In genomic region chr1:244861683-244862082, GRCh38 we compare ENCODE assay signal across 9 cellular contexts. TPM values are rescaled to one million over a fixed set of nuclear protein-coding genes. Genes with fewer than 3 reads are reported as not detected.
DNase-seq lines count a peak whose midpoint lies in the region; ATAC-seq, FAIRE-seq and TF ChIP-seq lines count a peak whose summit lies in the region.
"Had no signal": no experiment of that assay in that cellular context is flagged by ENCODE, and none has a peak within 500 bp of the region (broad histone marks: within the 10 kb centered on the region; RNA-seq: fewer than 3 reads in every experiment).

No MANE protein-coding gene starts in this region.

- dilution Hi-C loops in endothelial cell of umbilical vein (cut with MboI; ENCODE audit: extremely low pct_ligation_motif_present, low sequenced_read_pairs) = no loop called here

- H3K27ac ChIP-seq in PC-3 (ENCODE audit: low read length) (no peak overlapping the region), endothelial cell of umbilical vein (ENCODE audit: insufficient read depth, low read depth, low read length) (no peak overlapping the region), pancreas (peak overlapping the region in 2 of 4 donors; percentile 99 to 100)

- H2AFZ ChIP-seq in PC-3 (ENCODE audit: low read length) (no peak overlapping the region), endothelial cell of umbilical vein (ENCODE audit: low read depth, low read length) (no peak overlapping the region)

- peaks cover 24% of the 10 kb centered on the region for H3K4me1 ChIP-seq in PC-3 (ENCODE audit: insufficient read depth, low read length)
- H3K4me1 ChIP-seq in endothelial cell of umbilical vein (ENCODE audit: control insufficient read depth, extremely low read depth, insufficient read depth, low read length) = peaks cover 30% of the 10 kb centered on the region
- peaks cover 19 to 40% (median 26%) of the 10 kb centered on the region in 3 donors for H3K4me1 ChIP-seq in pancreas

- H4K20me1 ChIP-seq in PC-3 (ENCODE audit: low read length) (peaks cover 61% of the 10 kb centered on the region), endothelial cell of umbilical vein (replicated peaks; ENCODE audit: control insufficient read depth, extremely low read depth, insufficient read depth, low read length) (peaks cover 27% of the 10 kb centered on the region)

- BruUV-seq in PC-3 (replicated peaks; lab: Mats Ljungman, UMichigan) (no TSS peak), endothelial cell of umbilical vein (replicated peaks; lab: Mats Ljungman, UMichigan) (no TSS peak)

- WGBS in pancreas, 2 donors = 2 to 3% methylated on average over 2 of the region's 2 CpGs

- H3K4me3 ChIP-seq in PC-3 (ENCODE audit: low read length) = peak overlapping the region; percentile 80
- H3K4me3 ChIP-seq in endothelial cell of umbilical vein (replicated peaks in 1 of 3; ENCODE audit: insufficient read depth in 1 of 3, low read depth in 1 of 3, low read length in 3 of 3) = peak overlapping the region; percentile 86 to 97 (median 96)
- peak overlapping the region in 3 of 4 donors; percentile 96 to 99 (median 98) for H3K4me3 ChIP-seq in pancreas

- H3K36me3 ChIP-seq in PC-3 (ENCODE audit: low read depth, low read length) = peaks cover 61% of the 10 kb centered on the region
- peaks cover 12 to 43% of the 10 kb centered on the region in 2 experiments for H3K36me3 ChIP-seq in endothelial cell of umbilical vein (ENCODE audit: control insufficient read depth in 2 of 2, extremely low read depth in 1 of 2, insufficient read depth in 2 of 2, low read length in 2 of 2)
- H3K36me3 ChIP-seq in pancreas = peaks cover 8 to 37% (median 29%) of the 10 kb centered on the region in 3 donors

- no peak for FAIRE-seq in endothelial cell of umbilical vein (lab: Jason Lieb, UNC)
- FAIRE-seq in pancreas (lab: Jason Lieb, UNC) = no peak
- FAIRE-seq: endometrium had no signal

- TF ChIP-seq POLR2A in endothelial cell of umbilical vein (IDR thresholded peaks at IDR 0.05; ENCODE audit: low read depth, low read length) = no peak

- H3K27me3 ChIP-seq in PC-3 (ENCODE audit: low read length) = no peaks in the 10 kb centered on the region
- no peaks in the 10 kb centered on the region for H3K27me3 ChIP-seq in endothelial cell of umbilical vein (ENCODE audit: control insufficient read depth in 2 of 2, insufficient read depth in 2 of 2, low read length in 2 of 2)
- no peaks in the 10 kb centered on the region for H3K27me3 ChIP-seq in pancreas

- H3K79me2 ChIP-seq in PC-3 (ENCODE audit: low read length) = peaks cover 81% of the 10 kb centered on the region
- peaks cover 74% of the 10 kb centered on the region for H3K79me2 ChIP-seq in endothelial cell of umbilical vein (ENCODE audit: control insufficient read depth, insufficient read depth, low read length)

- ATAC-seq in PC-3 (no peak), pancreas (no peak), GM19467 (IDR thresholded peaks at IDR 0.05; ENCODE audit: unreplicated experiment) (no peak), GM21737 (IDR thresholded peaks at IDR 0.05; ENCODE audit: unreplicated experiment) (no peak)

- no peaks in the 10 kb centered on the region for H3K9me1 ChIP-seq in endothelial cell of umbilical vein (replicated peaks; ENCODE audit: control insufficient read depth, extremely low read depth, insufficient read depth, low read length)

- intact Hi-C loops in PC-3 (cut with micrococcal nuclease) (loop anchor here (5.0 kb wide), 1 partner anchor 56 kb away; no protein-coding TSS in a partner anchor), endothelial cell of umbilical vein (cut with micrococcal nuclease) (loop anchor here (1.0 kb wide), 1 partner anchor 7 kb away; no protein-coding TSS in a partner anchor), pancreas (cut with DNase I) (loop anchor here in 1 of 3 donors (2.0 kb wide), 1 partner anchor 23 kb away; no protein-coding TSS in a partner anchor)

- H3K4me2 ChIP-seq in PC-3 (ENCODE audit: low read length) (peak overlapping the region; percentile 90), endothelial cell of umbilical vein (ENCODE audit: insufficient read depth, low read length) (peak overlapping the region; percentile 94)

- H3F3A ChIP-seq in PC-3 (ENCODE audit: low read length, unreplicated experiment) = peaks cover 9% of the 10 kb centered on the region

- TF ChIP-seq CTCF in PC-3 (conservative IDR thresholded peaks at IDR 0.05; ENCODE audit: low read depth, low read length) (no peak), endothelial cell of umbilical vein (IDR thresholded peaks at IDR 0.05; ENCODE audit: extremely low read depth in 1 of 2, insufficient read depth in 1 of 2, low read depth in 1 of 2, low read length in 2 of 2) (no peak), pancreas (IDR thresholded peaks at IDR 0.05) (no peak)

- DNase-seq in ELR (ENCODE audit: low read depth) (peak; percentile 18), PC-3 (no peak), endothelial cell of umbilical vein (ENCODE audit: low read depth, low spot score) (peak; percentile 18), pancreas (no peak), NCI-H526 (lab: John Stamatoyannopoulos, UW) (no peak), T1000 (lab: John Stamatoyannopoulos, UW) (no peak)

- POLR2A ChIA-PET in PC-3 (lab: Charles Lee; ENCODE audit: unreplicated experiment) = interaction anchor here (0.6 to 1.1 kb wide), 2 partner anchors 27 to 103 kb away, joined by 8 to 16 read pairs; no protein-coding TSS in a partner anchor
- POLR2A ChIA-PET in endothelial cell of umbilical vein (lab: Charles Lee) = interaction anchor here (0.6 to 4.0 kb wide), 5 partner anchors 9 to 185 kb away, joined by 3 to 26 read pairs (median 7); partner anchors contain the start of gene COX20

- no peaks in the 10 kb centered on the region for H3K9me3 ChIP-seq in PC-3 (ENCODE audit: low read length)
- no peaks in the 10 kb centered on the region for H3K9me3 ChIP-seq in endothelial cell of umbilical vein (replicated peaks; ENCODE audit: control insufficient read depth, insufficient read depth, low read length)
- H3K9me3 ChIP-seq in pancreas = no peaks in the 10 kb centered on the region

- CTCF ChIA-PET in PC-3 (lab: Charles Lee) = no interaction called here
- CTCF ChIA-PET in endothelial cell of umbilical vein (lab: Charles Lee) = interaction anchor here (0.7 to 6.6 kb wide), 7 partner anchors 11 to 181 kb away, joined by 3 to 104 read pairs (median 15); partner anchors contain the start of gene COX20

- H3K9me2 ChIP-seq in PC-3 (replicated peaks; ENCODE audit: low read length) = no peaks in the 10 kb centered on the region

- H3K9ac ChIP-seq in PC-3 (ENCODE audit: low read length) = peak overlapping the region; percentile 95
- H3K9ac ChIP-seq in endothelial cell of umbilical vein (replicated peaks; ENCODE audit: extremely low read depth, insufficient read depth, low read length) = peak overlapping the region; percentile 92

TF ChIP-seq in endothelial cell of umbilical vein, 7 proteins besides CTCF, POLR2A, EP300 and RAD21:
- no peak for TF ChIP-seq POLR2AphosphoS5 (IDR thresholded peaks at IDR 0.05; ENCODE audit: insufficient read depth, low read depth, low read length)
- no peak for TF ChIP-seq MAX (IDR thresholded peaks at IDR 0.05; ENCODE audit: insufficient read depth, insufficient read length)
- no peak for TF ChIP-seq JUN (IDR thresholded peaks at IDR 0.05; ENCODE audit: borderline replicate concordance, insufficient read depth, insufficient read length, low read depth)
- no peak for TF ChIP-seq EZH2 (IDR thresholded peaks at IDR 0.05; ENCODE audit: borderline replicate concordance, low read depth, low read length, severe bottlenecking)
- no peak for TF ChIP-seq FOS (IDR thresholded peaks at IDR 0.05; ENCODE audit: borderline replicate concordance, insufficient read depth, low read length)
- no peak for TF ChIP-seq GATA2 (IDR thresholded peaks at IDR 0.05; ENCODE audit: insufficient read depth, insufficient read length, low read depth, low read length)
- TF ChIP-seq MYC (IDR thresholded peaks at IDR 0.05; ENCODE audit: low read depth, low read length) = no peak

RNA-seq across cellular contexts. Expression of gene HNRNPU, which starts 2.7 kb away (rescaled TPM):
- total RNA-seq in PC-3 (2014; rRNA removed) (431 and 503 TPM in 2 replicates), endothelial cell of umbilical vein (398 and 417 TPM in 2 replicates), pancreas (100 to 1,000 TPM in 4 of 6 donors, 10 to 100 TPM in 2; 87.9 to 157 (median 115) TPM)
- polyA plus RNA-seq in endothelial cell of umbilical vein (45.9 and 68.7 TPM in 2 replicates), pancreas (100 to 1,000 TPM in 1 of 2 donors, 10 to 100 TPM in 1; 59.1 to 111 TPM)
- polyA plus RNA-seq in endothelial cell of umbilical vein (2011; cell fraction: cytosol; rRNA removed) = 136 and 154 TPM in 2 replicates
- polyA plus RNA-seq in endothelial cell of umbilical vein (2011; cell fraction: nucleus; rRNA removed) = 137 and 210 TPM in 2 replicates
- 231 and 310 TPM in 2 replicates for polyA plus RNA-seq in endothelial cell of umbilical vein (2012)
- 253 and 258 TPM in 2 replicates for polyA minus RNA-seq in endothelial cell of umbilical vein
- 227 TPM for polyA minus RNA-seq in endothelial cell of umbilical vein (2011; cell fraction: cytosol; rRNA and poly(A)+ RNA removed)
- 100 and 154 TPM in 2 replicates for polyA minus RNA-seq in endothelial cell of umbilical vein (2011; cell fraction: nucleus; rRNA and poly(A)+ RNA removed)

RNA-seq across cellular contexts. Expression of gene COX20, which starts 26.2 kb away (rescaled TPM):
- 50.0 and 55.8 TPM in 2 replicates for total RNA-seq in PC-3 (2014; rRNA removed)
- total RNA-seq in endothelial cell of umbilical vein = 30.2 and 37.0 TPM in 2 replicates
- 9.1 and 17.1 TPM in 2 replicates for polyA plus RNA-seq in endothelial cell of umbilical vein
- 18.6 and 19.5 TPM in 2 replicates for polyA plus RNA-seq in endothelial cell of umbilical vein (2011; cell fraction: cytosol; rRNA removed)
- polyA plus RNA-seq in endothelial cell of umbilical vein (2011; cell fraction: nucleus; rRNA removed) = 14.0 and 18.6 TPM in 2 replicates
- 21.4 and 57.5 TPM in 2 replicates for polyA plus RNA-seq in endothelial cell of umbilical vein (2012)
- polyA minus RNA-seq in endothelial cell of umbilical vein = 4.4 and 5.0 TPM in 2 replicates
- polyA minus RNA-seq in endothelial cell of umbilical vein (2011; cell fraction: cytosol; rRNA and poly(A)+ RNA removed) = 8.1 TPM
- 14.3 and 18.8 TPM in 2 replicates for polyA minus RNA-seq in endothelial cell of umbilical vein (2011; cell fraction: nucleus; rRNA and poly(A)+ RNA removed)
- 10 to 100 TPM; 10.7 to 21.8 (median 14.8) TPM for total RNA-seq in pancreas
- polyA plus RNA-seq in pancreas = 10 to 100 TPM; 41.1 to 44.5 TPM

Comparison
In these comparisons a context has a peak if more than half of its experiments do, and no peak if none do; other contexts are left out.
1. DNase-seq: peak in ELR (single experiment) and endothelial cell of umbilical vein (single experiment); none in PC-3 (single experiment), pancreas (0 of 6), NCI-H526 (0 of 2) and T1000 (single experiment).
2. Peak in every context shown above with its lines, with median percentiles within 50 percentile points of each other: H3K4me3 ChIP-seq.